8 cellular contexts compared by ENCODE assay signal in the genomic region with DNA sequence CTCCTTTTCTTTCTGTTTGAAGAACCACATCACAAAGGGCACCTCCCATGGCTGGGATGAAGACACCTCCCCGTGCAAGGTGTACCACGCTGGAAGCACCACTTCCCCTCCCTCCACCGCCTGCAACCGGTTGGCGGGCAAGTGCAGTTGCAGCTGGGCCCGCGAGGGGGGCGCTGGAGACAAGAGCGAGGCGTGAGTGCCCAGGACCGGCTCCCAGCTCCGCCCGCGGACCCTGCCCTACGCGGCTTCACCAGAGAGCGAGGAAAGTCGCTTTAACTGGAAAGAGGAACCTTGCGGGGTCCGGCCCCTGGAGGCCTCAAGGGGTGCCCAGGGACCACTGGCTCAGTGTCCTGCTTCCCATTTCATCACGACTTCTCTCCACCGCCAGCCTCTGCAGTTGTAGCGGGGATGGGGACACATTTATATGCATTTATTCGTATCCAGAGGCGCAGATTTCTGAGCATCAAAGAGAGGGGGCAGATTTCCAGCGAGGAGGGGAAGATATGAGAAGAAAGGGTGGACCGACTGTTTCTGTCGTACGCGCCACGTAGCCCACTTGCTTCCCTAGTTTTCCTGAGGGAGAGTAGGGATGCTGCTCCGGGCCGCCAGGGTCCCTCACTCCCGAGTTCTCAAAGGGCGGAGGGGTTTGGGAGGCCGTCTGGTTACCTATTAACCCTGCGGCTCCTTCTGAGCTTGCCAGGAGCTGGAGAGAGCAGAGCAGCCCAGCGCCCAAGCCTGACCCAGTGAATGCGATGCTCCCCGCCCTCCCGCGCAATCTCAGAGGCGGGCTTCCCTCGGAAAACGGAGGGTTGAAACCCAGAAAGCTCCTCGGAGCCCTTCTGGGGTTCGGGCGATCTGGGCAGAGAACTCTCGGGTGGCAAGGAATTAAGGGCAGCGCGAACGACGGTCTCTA. TPM values are rescaled to one million over a fixed set of nuclear protein-coding genes. Genes with fewer than 3 reads are reported as not detected.
DNase-seq lines count a peak whose midpoint lies in the region; ATAC-seq, FAIRE-seq and TF ChIP-seq lines count a peak whose summit lies in the region.

No MANE protein-coding gene starts in this region.

- peaks cover 11 to 49% of the 10 kb centered on the region in 2 donors for H3K4me1 ChIP-seq in thoracic aorta (ENCODE audit: control insufficient read depth in 1 of 2, low read depth in 2 of 2)

- H3K36me3 ChIP-seq in thoracic aorta, result no peaks in the 10 kb centered on the region

- TF ChIP-seq CTCF in fibroblast of pulmonary artery (IDR thresholded peaks at IDR 0.05; ENCODE audit: low read length, missing control alignments) (peak; percentile 58), nephron (IDR thresholded peaks at IDR 0.05; ENCODE audit: unreplicated experiment in 3 of 3) (peak; percentile 70 to 77 (median 77)), thoracic aorta (IDR thresholded peaks at IDR 0.05) (peak; percentile 59)

- H3K27ac Mint-ChIP-seq in nephron, result peak overlapping the region; percentile 5 to 78 (median 28)

- H3K27me3 Mint-ChIP-seq in nephron (ENCODE audit: low read depth), result peaks cover 96% of the 10 kb centered on the region

- H3K4me3 Mint-ChIP-seq in nephron, result peak overlapping the region; percentile 76 to 84 (median 81)

- no peaks in the 10 kb centered on the region for H3K9me3 Mint-ChIP-seq in nephron

- no peaks in the 10 kb centered on the region for H3K27me3 ChIP-seq in thoracic aorta (replicated peaks; ENCODE audit: insufficient read depth)

- ATAC-seq in HG03354 (IDR thresholded peaks at IDR 0.05; ENCODE audit: poor library complexity, severe bottlenecking, unreplicated experiment) (peak; percentile 59), thoracic aorta (ENCODE audit: insufficient number of reproducible peaks, low FRiP score, low read depth) (no peak)

- no peaks in the 10 kb centered on the region for H3K9me3 ChIP-seq in thoracic aorta

- H3K4me1 Mint-ChIP-seq in nephron, result peaks cover 29% of the 10 kb centered on the region

- no peaks in the 10 kb centered on the region for H3K36me3 Mint-ChIP-seq in nephron (ENCODE audit: low read depth)

- DNase-seq in CD1c-positive myeloid dendritic cell (ENCODE audit: extremely low spot score) (peak; percentile 93), GM19239 (ENCODE audit: insufficient read length, low spot score) (peak; percentile 71), OCI-M2 (lab: John Stamatoyannopoulos, UW; ENCODE audit: unreplicated experiment) (peak; percentile 38), fibroblast of pulmonary artery (ENCODE audit: low read depth) (peak; percentile 64), thoracic aorta (ENCODE audit: low spot score) (no peak)
- peak; percentile 57 for DNase-seq in activated effector memory CD4-positive, alpha-beta T cell treated with Interleukin-2 at 50 U/mL for 16 hours

- H3K4me3 ChIP-seq in fibroblast of pulmonary artery (replicated peaks; ENCODE audit: low read depth, low read length), result peak overlapping the region; percentile 34
- H3K4me3 ChIP-seq in thoracic aorta, result peak overlapping the region; percentile 70

- FAIRE-seq in GM19239 (lab: Jason Lieb, UNC), result peak; percentile 97

- H3K27ac ChIP-seq in thoracic aorta, result peak overlapping the region in 1 of 2 donors; percentile 83

RNA-seq across cellular contexts. Expression of gene ESAM, which starts 3.5 kb away (rescaled TPM):
- 100 to 1,000 TPM in 1 of 2 donors, 10 to 100 TPM in 1; 54.2 to 116 TPM for total RNA-seq in thoracic aorta

RNA-seq across cellular contexts. Expression of gene VSIG2, which starts 6.6 kb away (rescaled TPM):
- total RNA-seq in thoracic aorta, result 1 to 10 TPM; 1.2 to 2.7 TPM

RNA-seq across cellular contexts. Expression of gene NRGN, which starts 18.9 kb away (rescaled TPM):
- 10 to 100 TPM in 1 of 2 donors, 1 to 10 TPM in 1; 7.3 to 17.5 TPM for total RNA-seq in thoracic aorta

RNA-seq across cellular contexts. Expression of gene MSANTD2, which starts 41.6 kb away (rescaled TPM):
- 10 to 100 TPM; 16.4 to 29.4 TPM for total RNA-seq in thoracic aorta
